Comparison of ENCODE assay signal across 13 cellular contexts in the genomic region with DNA sequence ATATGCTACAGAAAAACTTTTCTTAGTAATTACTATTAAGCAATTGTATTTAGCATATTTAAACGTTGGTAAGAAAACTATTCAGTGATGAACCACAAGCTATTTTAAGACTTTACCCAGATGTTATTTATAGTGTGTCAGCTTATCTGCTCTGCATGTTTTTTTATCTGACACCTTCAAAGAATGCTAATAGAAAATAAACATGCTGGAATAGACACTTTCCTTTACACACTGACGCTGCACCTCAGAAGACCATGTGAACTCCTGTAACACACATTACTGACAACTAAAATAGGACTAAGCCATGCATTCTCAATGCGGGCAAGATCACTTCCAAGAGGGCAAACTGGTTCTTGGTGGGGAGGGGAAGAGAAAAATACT. TPM values are rescaled to one million over a fixed set of nuclear protein-coding genes. Genes with fewer than 3 reads are reported as not detected.
DNase-seq lines count a peak whose midpoint lies in the region; ATAC-seq, FAIRE-seq and TF ChIP-seq lines count a peak whose summit lies in the region.
"Had no signal": no experiment of that assay in that cellular context is flagged by ENCODE, and none has a peak within 500 bp of the region (broad histone marks: within the 10 kb centered on the region; RNA-seq: fewer than 3 reads in every experiment).

No MANE protein-coding gene starts in this region.

- H3K4me1 ChIP-seq in neutrophil (ENCODE audit: control insufficient read depth in 1 of 2, insufficient read depth in 1 of 2, low read depth in 1 of 2, low read length in 1 of 2), result no peaks in the 10 kb centered on the region
- H3K4me1 ChIP-seq in vagina, result peaks cover 44% of the 10 kb centered on the region
- H3K4me1 ChIP-seq in thyroid gland, result peaks cover 17% of the 10 kb centered on the region in 2 donors

- DNase-seq in vagina (ENCODE audit: extremely low spot score in 2 of 2) (no peak), thyroid gland (no peak), D721Med (ENCODE audit: insufficient read length, low spot score) (no peak)
- no peak for DNase-seq in activated CD8-positive, alpha-beta memory T cell treated with anti-CD3 and anti-CD28 coated beads, Interleukin-2, amount 50 U/mL, for 4 hours
- DNase-seq: COR-L47; left lung; ovary; stimulated activated naive CD4-positive, alpha-beta T cell treated with Interleukin-2 at 50 U/mL for 16 hours had no signal

- peaks cover 44% of the 10 kb centered on the region for H3K4me1 Mint-ChIP-seq in dendritic cell treated with granulocyte-macrophage colony-stimulating factor and Interleukin-4, amounts not matched to agents 40 ng/mL and 50 ng/mL, for 4 days (ENCODE audit: low read depth)

- H3K27me3 ChIP-seq in neutrophil, result no peaks in the 10 kb centered on the region
- no peaks in the 10 kb centered on the region for H3K27me3 ChIP-seq in vagina
- no peaks in the 10 kb centered on the region for H3K27me3 ChIP-seq in thyroid gland
- H3K27me3 ChIP-seq: left lung, ovary had no signal

- intact Hi-C loops in dendritic cell treated with granulocyte-macrophage colony-stimulating factor and Interleukin-4, amounts not matched to agents 40 ng/mL and 50 ng/mL, for 4 days (cut with micrococcal nuclease), result no loop called here
- intact Hi-C loops in vagina (cut with DNase I) (no loop called here), thyroid gland (cut with DNase I) (no loop called here)

- H3K36me3 ChIP-seq in neutrophil, result no peaks in the 10 kb centered on the region
- H3K36me3 ChIP-seq in vagina, result no peaks in the 10 kb centered on the region
- H3K36me3 ChIP-seq in thyroid gland, result no peaks in the 10 kb centered on the region
- H3K36me3 ChIP-seq: left lung, ovary had no signal

- 51 to 53% methylated on average over 3 of the region's 3 CpGs for WGBS in thyroid gland, 2 donors

- H3K4me3 ChIP-seq in neutrophil (ENCODE audit: low read depth in 1 of 2, low read length in 1 of 2) (no peak overlapping the region), vagina (no peak overlapping the region), thyroid gland (replicated peaks in 1 of 3) (no peak overlapping the region)
- H3K4me3 ChIP-seq: left lung, ovary had no signal

- ATAC-seq in GM18519 (IDR thresholded peaks at IDR 0.05; ENCODE audit: low FRiP score, unreplicated experiment) (peak; percentile 31), HG02852 (IDR thresholded peaks at IDR 0.05; ENCODE audit: unreplicated experiment) (peak; percentile 40)
- ATAC-seq: activated CD4-positive, CD25-positive, alpha-beta regulatory T cell treated with anti-CD3 and anti-CD28 coated beads, Interleukin-2, amount 50 U/mL, for 24 hours; left lung had no signal

- TF ChIP-seq CTCF in neutrophil (IDR thresholded peaks at IDR 0.05) (no peak), vagina (IDR thresholded peaks at IDR 0.05) (no peak), thyroid gland (IDR thresholded peaks at IDR 0.05) (no peak), D721Med (IDR thresholded peaks at IDR 0.05; ENCODE audit: insufficient read depth, missing control alignments) (no peak)

- FAIRE-seq in D721Med (lab: Jason Lieb, UNC), result no peak

- H3K4me3 Mint-ChIP-seq in dendritic cell treated with granulocyte-macrophage colony-stimulating factor and Interleukin-4, amounts not matched to agents 40 ng/mL and 50 ng/mL, for 4 days, result no peak overlapping the region

- no peaks in the 10 kb centered on the region for H3K27me3 Mint-ChIP-seq in dendritic cell treated with granulocyte-macrophage colony-stimulating factor and Interleukin-4, amounts not matched to agents 40 ng/mL and 50 ng/mL, for 4 days

- peak overlapping the region; percentile 3 for H3K27ac Mint-ChIP-seq in dendritic cell treated with granulocyte-macrophage colony-stimulating factor and Interleukin-4, amounts not matched to agents 40 ng/mL and 50 ng/mL, for 4 days

- TF ChIP-seq POLR2A in vagina (IDR thresholded peaks at IDR 0.05), result no peak
- no peak for TF ChIP-seq POLR2A in thyroid gland (IDR thresholded peaks at IDR 0.05)

- peak overlapping the region; percentile 37 for H3K27ac ChIP-seq in neutrophil
- no peak overlapping the region for H3K27ac ChIP-seq in vagina
- no peak overlapping the region for H3K27ac ChIP-seq in thyroid gland
- H3K27ac ChIP-seq: left lung, ovary had no signal

- no peaks in the 10 kb centered on the region for H3K9me3 ChIP-seq in neutrophil
- no peaks in the 10 kb centered on the region for H3K9me3 ChIP-seq in vagina
- no peaks in the 10 kb centered on the region for H3K9me3 ChIP-seq in thyroid gland
- H3K9me3 ChIP-seq: left lung, ovary had no signal

- no peaks in the 10 kb centered on the region for H3K36me3 Mint-ChIP-seq in dendritic cell treated with granulocyte-macrophage colony-stimulating factor and Interleukin-4, amounts not matched to agents 40 ng/mL and 50 ng/mL, for 4 days (ENCODE audit: low read depth)

- H3K9me3 Mint-ChIP-seq in dendritic cell treated with granulocyte-macrophage colony-stimulating factor and Interleukin-4, amounts not matched to agents 40 ng/mL and 50 ng/mL, for 4 days, result no peaks in the 10 kb centered on the region

RNA-seq across cellular contexts. Expression of a gene that starts 38.3 kb away (rescaled TPM):
- total RNA-seq in vagina (29.5 TPM), thyroid gland (10 to 100 TPM; 55.3 to 91.7 (median 65.3) TPM)
